In genomic region chr7:101944611-101945010, GRCh38 we compare ENCODE assay signal across 19 cellular contexts.
DNase-seq lines count a peak whose midpoint lies in the region; ATAC-seq, FAIRE-seq and TF ChIP-seq lines count a peak whose summit lies in the region.
"Had no signal": no experiment of that assay in that cellular context is flagged by ENCODE, and none has a peak within 500 bp of the region (broad histone marks: within the 10 kb centered on the region; RNA-seq: fewer than 3 reads in every experiment).

No MANE protein-coding gene starts in this region.

- 94% methylated on average over 10 of the region's 10 CpGs for WGBS in A549 (ENCODE audit: missing lambda C conversion rate)
- 77% methylated on average over 9 of the region's 10 CpGs for WGBS in esophagus muscularis mucosa

- H3K4me1 ChIP-seq in A549 (peaks cover 56% of the 10 kb centered on the region), GM23338 (ENCODE audit: insufficient read depth) (peaks cover 58% of the 10 kb centered on the region), esophagus muscularis mucosa (peaks cover 82 to 100% (median 94%) of the 10 kb centered on the region in 4 donors), rectal smooth muscle tissue (ENCODE audit: control insufficient read depth, insufficient read depth, low read length) (peaks cover 67% of the 10 kb centered on the region)

- CTCF ChIA-PET in A549 (lab: Yijun Ruan, JAX): interaction anchor here (1.4 kb wide), 1 partner anchor 55 kb away, joined by 3 read pairs; no protein-coding TSS in a partner anchor
- CTCF ChIA-PET in activated CD4-positive, alpha-beta memory T cell treated with anti-CD3 and anti-CD28 coated beads for 36 hours (lab: Charles Lee): no interaction called here

- H3K9me3 Mint-ChIP-seq in GM23338: no peaks in the 10 kb centered on the region
- H3K9me3 Mint-ChIP-seq in activated CD4-positive, alpha-beta memory T cell treated with anti-CD3 and anti-CD28 coated beads for 36 hours: no peaks in the 10 kb centered on the region
- H3K9me3 Mint-ChIP-seq: CD8-positive, alpha-beta memory T cell had no signal

- H3K36me3 ChIP-seq in GM23338 (ENCODE audit: insufficient read depth) (no peaks in the 10 kb centered on the region), esophagus muscularis mucosa (no peaks in the 10 kb centered on the region), rectal smooth muscle tissue (ENCODE audit: control insufficient read depth, insufficient read depth, low read length) (no peaks in the 10 kb centered on the region)
- H3K36me3 ChIP-seq: BE2C had no signal

- DNase-seq in A549 (ENCODE audit: low read depth in 1 of 2, low spot score in 1 of 2): no peak
- DNase-seq in GM23338 (ENCODE audit: low spot score): no peak
- DNase-seq in esophagus muscularis mucosa (ENCODE audit: extremely low spot score): no peak
- no peak for DNase-seq in NCI-H1930 (lab: John Stamatoyannopoulos, UW)
- DNase-seq in hepatic stellate cell (ENCODE audit: low spot score): no peak
- no peak for DNase-seq in cerebellar nuclear complex (lab: John Stamatoyannopoulos, UW)
- DNase-seq in activated CD4-positive, alpha-beta memory T cell treated with anti-CD3 and anti-CD28 coated beads for 36 hours: no peak
- DNase-seq: ACHN; BE2C; CD8-positive, alpha-beta memory T cell; DMS 273 treated with DMSO at 0.1 percent for 48 hours; EL; HCEC 1CT; Kasumi-1; NCI-H187 treated with DMSO at 0.1 percent for 48 hours; NCI-H2171 treated with DMSO at 0.1 percent for 48 hours; NCI-H774; SHP77 treated with DMSO at 0.1 percent for 48 hours had no signal

- H3K27me3 ChIP-seq in GM23338 (ENCODE audit: insufficient read depth) (no peaks in the 10 kb centered on the region), esophagus muscularis mucosa (no peaks in the 10 kb centered on the region), rectal smooth muscle tissue (ENCODE audit: control insufficient read depth, insufficient read depth, low read length) (no peaks in the 10 kb centered on the region)
- H3K27me3 ChIP-seq: BE2C had no signal

- H3K4me1 Mint-ChIP-seq in GM23338: peaks cover 71% of the 10 kb centered on the region
- H3K4me1 Mint-ChIP-seq in activated CD4-positive, alpha-beta memory T cell treated with anti-CD3 and anti-CD28 coated beads for 36 hours (ENCODE audit: low read depth): no peaks in the 10 kb centered on the region

- H3K27ac ChIP-seq in A549: peak overlapping the region; percentile 94 to 96; a peak in 4 of 6 replicates
- H3K27ac ChIP-seq in GM23338 (ENCODE audit: low read depth): peak overlapping the region; percentile 39; the same call in 1 of the 2 replicates
- peak overlapping the region; percentile 41 to 92 (median 86) for H3K27ac ChIP-seq in esophagus muscularis mucosa (replicated peaks in 1 of 4)
- peak overlapping the region; percentile 88 for H3K27ac ChIP-seq in rectal smooth muscle tissue (ENCODE audit: low read depth, low read length)

- POLR2A ChIA-PET in A549 (lab: Yijun Ruan, JAX): no interaction called here
- POLR2A ChIA-PET in activated CD4-positive, alpha-beta memory T cell treated with anti-CD3 and anti-CD28 coated beads for 36 hours (lab: Charles Lee): no interaction called here

- H4K20me1 ChIP-seq in GM23338 (replicated peaks; ENCODE audit: insufficient read depth): no peaks in the 10 kb centered on the region

- H3K4me3 Mint-ChIP-seq in GM23338: no peak overlapping the region
- no peak overlapping the region for H3K4me3 Mint-ChIP-seq in activated CD4-positive, alpha-beta memory T cell treated with anti-CD3 and anti-CD28 coated beads for 36 hours
- H3K4me3 Mint-ChIP-seq: CD8-positive, alpha-beta memory T cell had no signal

- no peak overlapping the region for H3K9ac ChIP-seq in rectal smooth muscle tissue (ENCODE audit: low read length)

- no peak for FAIRE-seq in A549 (lab: Jason Lieb, UNC)

- ATAC-seq in A549: no peak
- no peak for ATAC-seq in GM23338

- no peak for TF ChIP-seq EP300 in A549 (IDR thresholded peaks at IDR 0.05)
- no peak for TF ChIP-seq EP300 in esophagus muscularis mucosa (IDR thresholded peaks at IDR 0.05)

- H3K36me3 Mint-ChIP-seq in GM23338 (ENCODE audit: low read depth): 0 out of 3 replicates have a peak, but pooled peaks cover 3% of the 10 kb centered on the region
- H3K36me3 Mint-ChIP-seq in activated CD4-positive, alpha-beta memory T cell treated with anti-CD3 and anti-CD28 coated beads for 36 hours: no peaks in the 10 kb centered on the region

- intact Hi-C loops in esophagus muscularis mucosa (cut with DNase I): no loop called here
- intact Hi-C loops in activated CD4-positive, alpha-beta memory T cell treated with anti-CD3 and anti-CD28 coated beads for 36 hours (cut with micrococcal nuclease): no loop called here

- H3K9me3 ChIP-seq in A549 (no peaks in the 10 kb centered on the region), esophagus muscularis mucosa (no peaks in the 10 kb centered on the region)
- H3K9me3 ChIP-seq: BE2C had no signal

- no peak overlapping the region for H3K4me3 ChIP-seq in A549
- no peak overlapping the region for H3K4me3 ChIP-seq in GM23338
- H3K4me3 ChIP-seq in esophagus muscularis mucosa: no peak overlapping the region
- H3K4me3 ChIP-seq in rectal smooth muscle tissue (ENCODE audit: low read length): no peak overlapping the region

- no peak overlapping the region for H3K4me2 ChIP-seq in A549
- no peak overlapping the region for H3K4me2 ChIP-seq in GM23338

- peak overlapping the region; percentile 84 for H3K27ac Mint-ChIP-seq in GM23338
- H3K27ac Mint-ChIP-seq in activated CD4-positive, alpha-beta memory T cell treated with anti-CD3 and anti-CD28 coated beads for 36 hours: no peak overlapping the region
- H3K27ac Mint-ChIP-seq: CD8-positive, alpha-beta memory T cell had no signal

- H3K79me2 ChIP-seq in GM23338 (replicated peaks; ENCODE audit: insufficient read depth): peaks cover 90% of the 10 kb centered on the region

- TF ChIP-seq RAD21 in A549 (conservative IDR thresholded peaks at IDR 0.05 in 1 of 2, IDR thresholded peaks at IDR 0.05 in 1 of 2): no peak

- TF ChIP-seq CTCF in A549 (IDR thresholded peaks at IDR 0.05) (no peak), GM23338 (conservative IDR thresholded peaks at IDR 0.05; ENCODE audit: low read depth in 2 of 2) (no peak), esophagus muscularis mucosa (IDR thresholded peaks at IDR 0.05) (no peak)

- H3K9me2 ChIP-seq in GM23338 (ENCODE audit: insufficient read depth): no peaks in the 10 kb centered on the region

- peaks cover 15% of the 10 kb centered on the region for H3K27me3 Mint-ChIP-seq in GM23338 (ENCODE audit: insufficient read depth, low read depth, poor library complexity)
- no peaks in the 10 kb centered on the region for H3K27me3 Mint-ChIP-seq in activated CD4-positive, alpha-beta memory T cell treated with anti-CD3 and anti-CD28 coated beads for 36 hours
- H3K27me3 Mint-ChIP-seq: CD8-positive, alpha-beta memory T cell had no signal

- TF ChIP-seq POLR2A in A549 (IDR thresholded peaks at IDR 0.05; ENCODE audit: low read length): no peak
- TF ChIP-seq POLR2A in esophagus muscularis mucosa (IDR thresholded peaks at IDR 0.05; ENCODE audit: low read depth): no peak

- no peaks in the 10 kb centered on the region for H3F3A ChIP-seq in GM23338 (replicated peaks; ENCODE audit: low read depth)

- H2AFZ ChIP-seq in GM23338: no peak overlapping the region

TF ChIP-seq in A549, 52 proteins besides CTCF, POLR2A, EP300 and RAD21:
- TF ChIP-seq BCL3 (IDR thresholded peaks at IDR 0.05): no peak

TF ChIP-seq in GM23338, 12 proteins besides CTCF, POLR2A, EP300 and RAD21:
- TF ChIP-seq STAT1 (IDR thresholded peaks at IDR 0.05; ENCODE audit: unreplicated experiment): no peak
- TF ChIP-seq ZNF331 (CRISPR knock-in tag; IDR thresholded peaks at IDR 0.05; ENCODE audit: low read depth): no peak
- TF ChIP-seq POLR2AphosphoS5 (IDR thresholded peaks at IDR 0.05; ENCODE audit: low read depth): no peak
- no peak for TF ChIP-seq CREB1 (CRISPR knock-in tag; IDR thresholded peaks at IDR 0.05; ENCODE audit: low read depth)
TF ChIP-seq in GM23338: peak in this region for 0.

Comparison
In these comparisons a context has a peak if more than half of its experiments do, and no peak if none do; other contexts are left out.
1. H3K27ac ChIP-seq: peak in every context shown above with its lines; median percentile 95 in A549; 88 in rectal smooth muscle tissue; 86 in esophagus muscularis mucosa; 39 in GM23338.